In genomic region chr9:134443169-134444039, GRCh38 we compare ENCODE assay signal across 8 cellular contexts.
DNase-seq lines count a peak whose midpoint lies in the region; ATAC-seq and TF ChIP-seq lines count a peak whose summit lies in the region.

No MANE protein-coding gene starts in this region.

- H3K79me2 ChIP-seq in SU-DHL-6 (ENCODE audit: insufficient read depth, low read length), result no peaks in the 10 kb centered on the region

- H3K27me3 Mint-ChIP-seq in activated naive CD8-positive, alpha-beta T cell, result peaks cover 4% of the 10 kb centered on the region

- intact Hi-C loops in head of caudate nucleus (cut with DNase I), result loop anchor here (2.0 kb wide), 1 partner anchor 273 kb away; no protein-coding TSS in a partner anchor
- intact Hi-C loops in posterior vena cava (cut with DNase I), result loop anchor here (2.0 kb wide), 1 partner anchor 273 kb away; no protein-coding TSS in a partner anchor

- peak overlapping the region; percentile 34 for H3K27ac Mint-ChIP-seq in activated naive CD8-positive, alpha-beta T cell

- no peaks in the 10 kb centered on the region for H3K9me2 ChIP-seq in SU-DHL-6 (replicated peaks; ENCODE audit: insufficient read depth, low read length)

- peak overlapping the region; percentile 42 for H3K4me3 Mint-ChIP-seq in activated naive CD8-positive, alpha-beta T cell

- TF ChIP-seq EP300 in upper lobe of left lung (IDR thresholded peaks at IDR 0.05), result no peak

- no peaks in the 10 kb centered on the region for H3F3A ChIP-seq in SU-DHL-6 (ENCODE audit: insufficient read depth)

- no peak overlapping the region for H3K4me2 ChIP-seq in SU-DHL-6 (ENCODE audit: low read depth, low read length, poor library complexity, severe bottlenecking)

- TF ChIP-seq POLR2A in NB4 (IDR thresholded peaks at IDR 0.05; ENCODE audit: extremely low read depth, insufficient read length), result no peak
- no peak for TF ChIP-seq POLR2A in upper lobe of left lung (IDR thresholded peaks at IDR 0.05)

- no peak overlapping the region for H3K9ac ChIP-seq in SU-DHL-6 (ENCODE audit: low read length)

- H3K27ac ChIP-seq in SU-DHL-6 (ENCODE audit: low read depth, low read length) (no peak overlapping the region), upper lobe of left lung (peak overlapping the region; percentile 0 to 77 (median 48))

- ATAC-seq in upper lobe of left lung (ENCODE audit: low FRiP score in 2 of 2), result peak; percentile 93

- TF ChIP-seq CTCF in NB4 (IDR thresholded peaks at IDR 0.05; ENCODE audit: low read depth, low read length) (peak; percentile 83), SU-DHL-6 (IDR thresholded peaks at IDR 0.05; ENCODE audit: insufficient read depth, low read length, poor library complexity, severe bottlenecking) (peak; percentile 89), upper lobe of left lung (IDR thresholded peaks at IDR 0.05) (peak; percentile 94 to 99 (median 98))

- peaks cover 6% of the 10 kb centered on the region; the same call in 1 of the 2 replicates for H3K9me3 ChIP-seq in SU-DHL-6 (ENCODE audit: insufficient read depth, low read length)
- peaks cover 0 to under 1% (median 0%) of the 10 kb centered on the region in 4 donors for H3K9me3 ChIP-seq in upper lobe of left lung

- DNase-seq in DMS53 (lab: John Stamatoyannopoulos, UW) (peak; percentile 94), GOT3 (lab: John Stamatoyannopoulos, UW) (peak; percentile 42), NB4 (ENCODE audit: low read depth) (peak; percentile 92), head of caudate nucleus (peak; percentile 77 to 96 (median 90)), posterior vena cava (ENCODE audit: low spot score) (peak; percentile 96), upper lobe of left lung (peak; percentile 93 to 96)

- H3K36me3 ChIP-seq in SU-DHL-6 (ENCODE audit: low read length), result no peaks in the 10 kb centered on the region
- H3K36me3 ChIP-seq in upper lobe of left lung, result no peaks in the 10 kb centered on the region

- peaks cover 23 to 29% (median 26%) of the 10 kb centered on the region in 4 donors for H3K4me1 ChIP-seq in upper lobe of left lung

- H3K9me3 Mint-ChIP-seq in activated naive CD8-positive, alpha-beta T cell (ENCODE audit: low read depth), result no peaks in the 10 kb centered on the region

- H3K36me3 Mint-ChIP-seq in activated naive CD8-positive, alpha-beta T cell, result no peaks in the 10 kb centered on the region

- H2AFZ ChIP-seq in SU-DHL-6 (ENCODE audit: low read depth, low read length, severe bottlenecking), result no peak overlapping the region

- H4K20me1 ChIP-seq in SU-DHL-6 (ENCODE audit: low read depth, low read length), result no peaks in the 10 kb centered on the region

- H3K4me1 Mint-ChIP-seq in activated naive CD8-positive, alpha-beta T cell (ENCODE audit: low read depth), result peaks cover 13% of the 10 kb centered on the region

- H3K27me3 ChIP-seq in SU-DHL-6 (ENCODE audit: low read length), result 0 out of 2 replicates have a peak, but pooled peaks cover 2% of the 10 kb centered on the region
- no peaks in the 10 kb centered on the region for H3K27me3 ChIP-seq in upper lobe of left lung

- 19 to 35% methylated on average over 5 to 8 of the region's 27 CpGs for WGBS in upper lobe of left lung, 2 donors

- H3K4me3 ChIP-seq in NB4 (ENCODE audit: low read depth, low read length), result no peak overlapping the region
- no peak overlapping the region for H3K4me3 ChIP-seq in SU-DHL-6 (ENCODE audit: insufficient read depth, low read length, poor library complexity, severe bottlenecking)
- H3K4me3 ChIP-seq in upper lobe of left lung, result no peak overlapping the region

Comparison
In these comparisons a context has a peak if more than half of its experiments do, and no peak if none do; other contexts are left out.
1. DNase-seq: peak in every context shown above with its lines; median percentile 96 in posterior vena cava; 94 in upper lobe of left lung; 94 in DMS53; 92 in NB4; 90 in head of caudate nucleus; 42 in GOT3.